In the genomic region with DNA sequence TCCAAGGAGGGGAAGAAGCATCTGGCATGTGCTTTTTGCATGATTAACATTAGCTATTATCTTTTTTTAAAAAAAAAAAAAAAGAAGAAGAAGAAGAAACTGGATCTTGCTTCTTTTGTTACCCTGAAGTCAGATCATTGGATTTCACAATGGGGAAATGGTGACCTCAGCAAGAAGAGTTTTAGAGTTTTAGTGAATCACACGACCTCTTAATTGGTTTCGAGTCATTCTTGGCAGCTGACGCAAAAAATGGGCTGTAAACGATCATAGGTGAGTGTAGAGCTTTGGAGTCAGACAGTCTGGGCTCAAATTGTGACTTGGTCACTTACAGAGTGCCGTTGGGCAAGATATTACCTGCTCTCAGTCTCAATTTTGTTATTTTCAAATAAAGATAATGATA, we compare ENCODE assay signal across 13 cellular contexts. TPM values are rescaled to one million over a fixed set of nuclear protein-coding genes. Genes with fewer than 3 reads are reported as not detected.
DNase-seq lines count a peak whose midpoint lies in the region; ATAC-seq and TF ChIP-seq lines count a peak whose summit lies in the region.
"Had no signal": no experiment of that assay in that cellular context is flagged by ENCODE, and none has a peak within 500 bp of the region (broad histone marks: within the 10 kb centered on the region; RNA-seq: fewer than 3 reads in every experiment).

No MANE protein-coding gene starts in this region.

- H3K36me3 Mint-ChIP-seq in CD14-positive monocyte, result no peaks in the 10 kb centered on the region
- H3K36me3 Mint-ChIP-seq: activated CD4-positive, alpha-beta memory T cell treated with anti-CD3 and anti-CD28 coated beads for 36 hours had no signal

- H3K4me3 Mint-ChIP-seq in CD14-positive monocyte, result no peak overlapping the region
- H3K4me3 Mint-ChIP-seq: activated CD4-positive, alpha-beta memory T cell treated with anti-CD3 and anti-CD28 coated beads for 36 hours; activated naive CD8-positive, alpha-beta T cell treated with anti-CD3 and anti-CD28 coated beads, Interleukin-2, amount 50 U/mL, for 24 hours had no signal

- intact Hi-C loops in CD14-positive monocyte (cut with micrococcal nuclease) (no loop called here), testis (cut with DNase I; ENCODE audit: low total_unique reads) (no loop called here)

- peaks cover 0 to 17% (median 4%) of the 10 kb centered on the region in 7 donors for H3K9me3 Mint-ChIP-seq in CD14-positive monocyte
- H3K9me3 Mint-ChIP-seq: activated CD4-positive, alpha-beta memory T cell treated with anti-CD3 and anti-CD28 coated beads for 36 hours; activated naive CD8-positive, alpha-beta T cell treated with anti-CD3 and anti-CD28 coated beads, Interleukin-2, amount 50 U/mL, for 24 hours had no signal

- H3K27ac ChIP-seq in testis, result no peak overlapping the region
- H3K27ac ChIP-seq: prostate gland, SK-N-MC had no signal

- H3K27me3 Mint-ChIP-seq in CD14-positive monocyte (ENCODE audit: low read depth in 3 of 3), result peaks cover 7 to 15% (median 8%) of the 10 kb centered on the region in 3 donors

- no peaks in the 10 kb centered on the region for H3K4me1 ChIP-seq in testis
- H3K4me1 ChIP-seq: prostate gland had no signal

- TF ChIP-seq POLR2A in testis (IDR thresholded peaks at IDR 0.05), result no peak

- 71 to 73% methylated on average over 5 of the region's 5 CpGs for WGBS in testis, 2 donors

- peaks cover 20% of the 10 kb centered on the region for H3K4me1 Mint-ChIP-seq in CD14-positive monocyte
- H3K4me1 Mint-ChIP-seq: activated naive CD8-positive, alpha-beta T cell treated with anti-CD3 and anti-CD28 coated beads, Interleukin-2, amount 50 U/mL, for 24 hours had no signal

- no peaks in the 10 kb centered on the region for H3K36me3 ChIP-seq in MG63
- H3K36me3 ChIP-seq in kidney epithelial cell (ENCODE audit: control insufficient read depth, insufficient read depth, low read length), result no peaks in the 10 kb centered on the region
- no peaks in the 10 kb centered on the region for H3K36me3 ChIP-seq in testis (ENCODE audit: low read depth, missing control alignments)
- H3K36me3 ChIP-seq: prostate gland had no signal

- H3K9me3 ChIP-seq in MG63, result no peaks in the 10 kb centered on the region; the same call in 1 of the 2 replicates
- no peaks in the 10 kb centered on the region for H3K9me3 ChIP-seq in testis
- H3K9me3 ChIP-seq: prostate gland had no signal

- H3K27ac Mint-ChIP-seq in CD14-positive monocyte, result peak overlapping the region in 6 of 7 donors; percentile 45 to 89 (median 80)
- H3K27ac Mint-ChIP-seq: activated CD4-positive, alpha-beta memory T cell treated with anti-CD3 and anti-CD28 coated beads for 36 hours; activated naive CD8-positive, alpha-beta T cell treated with anti-CD3 and anti-CD28 coated beads, Interleukin-2, amount 50 U/mL, for 24 hours had no signal

- peak; percentile 52 for DNase-seq in CD14-positive monocyte (ENCODE audit: low spot score)
- DNase-seq in MG63, result peak; percentile 35
- peak; percentile 67 for DNase-seq in SKM-1 treated with dmso at 0.1 percent for 144 hours (lab: John Stamatoyannopoulos, UW; ENCODE audit: unreplicated experiment)
- peak; percentile 74 for DNase-seq in kidney epithelial cell (ENCODE audit: low read depth)
- no peak for DNase-seq in stimulated activated naive CD8-positive, alpha-beta T cell treated with anti-CD3 and anti-CD28 coated beads, Interleukin-15, Interleukin-2, amounts not matched to agents 100 U/mL and 50 U/mL, for 24 hours
- no peak for DNase-seq in testis
- no peak for DNase-seq in germinal center (ENCODE audit: low spot score)
- DNase-seq: activated CD4-positive, alpha-beta memory T cell treated with anti-CD3 and anti-CD28 coated beads for 36 hours; activated naive CD8-positive, alpha-beta T cell treated with anti-CD3 and anti-CD28 coated beads, Interleukin-2, amount 50 U/mL, for 24 hours; kidney had no signal

- no peak for ATAC-seq in stimulated activated naive CD8-positive, alpha-beta T cell treated with anti-CD3 and anti-CD28 coated beads, Interleukin-15, Interleukin-2, amounts not matched to agents 100 U/mL and 50 U/mL, for 24 hours
- no peak for ATAC-seq in HG02840 (IDR thresholded peaks at IDR 0.05; ENCODE audit: low FRiP score, unreplicated experiment)
- ATAC-seq: activated naive CD8-positive, alpha-beta T cell treated with anti-CD3 and anti-CD28 coated beads, Interleukin-2, amount 50 U/mL, for 24 hours had no signal

- peaks cover 14% of the 10 kb centered on the region; the same call in 1 of the 2 replicates for H3K27me3 ChIP-seq in MG63
- H3K27me3 ChIP-seq in kidney epithelial cell (ENCODE audit: control insufficient read depth, insufficient read depth, low read length), result no peaks in the 10 kb centered on the region
- no peaks in the 10 kb centered on the region for H3K27me3 ChIP-seq in testis

- H3K4me3 ChIP-seq in MG63 (no peak overlapping the region), kidney epithelial cell (ENCODE audit: low read depth, low read length) (no peak overlapping the region), testis (no peak overlapping the region)
- H3K4me3 ChIP-seq: prostate gland, SK-N-MC had no signal

- no peak for TF ChIP-seq CTCF in CD14-positive monocyte (IDR thresholded peaks at IDR 0.05)
- TF ChIP-seq CTCF in kidney epithelial cell (IDR thresholded peaks at IDR 0.05; ENCODE audit: insufficient read depth, low read length, poor library complexity, severe bottlenecking), result no peak
- no peak for TF ChIP-seq CTCF in testis (IDR thresholded peaks at IDR 0.05)

RNA-seq across cellular contexts. Expression of gene PGBD5, which starts 33.3 kb away (rescaled TPM):
- not detected for polyA plus RNA-seq in CD14-positive monocyte
- 0.05 TPM in 1 of 2 replicates, not detected in the other for total RNA-seq in MG63 (2014; rRNA removed; shearing (Covaris generic); ENCODE audit: low replicate concordance)
- total RNA-seq in kidney epithelial cell, result 54.0 and 70.7 TPM in 2 replicates
- 10 to 100 TPM; 14.3 to 28.1 TPM for total RNA-seq in testis
- 16.0 TPM for polyA plus RNA-seq in testis (ENCODE audit: insufficient read depth, low read depth, low replicate concordance)

Comparison
In these comparisons a context has a peak if more than half of its experiments do, and no peak if none do; other contexts are left out.
1. DNase-seq: peak in CD14-positive monocyte (single experiment), MG63 (single experiment), SKM-1 treated with dmso at 0.1 percent for 144 hours (single experiment) and kidney epithelial cell (single experiment); none in stimulated activated naive CD8-positive, alpha-beta T cell treated with anti-CD3 and anti-CD28 coated beads, Interleukin-15, Interleukin-2, amounts not matched to agents 100 U/mL and 50 U/mL, for 24 hours (single experiment), testis (single experiment) and germinal center (single experiment).
2. RNA of gene PGBD5, which starts 33.3 kb away (total RNA-seq): 54.0 to 70.7 TPM in kidney epithelial cell and 14.3 to 28.1 TPM in testis; 0.05 TPM in MG63; every median in the first group is over 10 times any median in the second.